ENCODE assay signal across 11 cellular contexts in genomic region chr18:1452821-1453220, GRCh38.
"Had no signal": no experiment of that assay in that cellular context is flagged by ENCODE, and none has a peak within 500 bp of the region (broad histone marks: within the 10 kb centered on the region; RNA-seq: fewer than 3 reads in every experiment).

No MANE protein-coding gene starts in this region.

- H3K4me3 ChIP-seq: GM23248, GM23338, HAP-1 had no signal

- H2AFZ ChIP-seq: GM23248, GM23338 had no signal

- H3K27ac ChIP-seq: GM23248 had no signal

- FAIRE-seq: H1, H54 had no signal

- H3K4me2 ChIP-seq: GM23338 had no signal

- H3K36me3 ChIP-seq: HAP-1 had no signal

- H3K4me1 ChIP-seq: HAP-1 had no signal

- H3K9ac ChIP-seq: GM23248 had no signal

- DNase-seq: GM23248, GOT3, H7, H9, HCEC 1CT, HFFc6 had no signal

- H3K9me3 ChIP-seq: HAP-1 had no signal

- ATAC-seq: GM23338, HCT116 had no signal
